10 cellular contexts compared by ENCODE assay signal in genomic region chr1:31216016-31216415, GRCh38. TPM values are rescaled to one million over a fixed set of nuclear protein-coding genes. Genes with fewer than 3 reads are reported as not detected.
DNase-seq lines count a peak whose midpoint lies in the region; ATAC-seq, FAIRE-seq and TF ChIP-seq lines count a peak whose summit lies in the region.
"Had no signal": no experiment of that assay in that cellular context is flagged by ENCODE, and none has a peak within 500 bp of the region (broad histone marks: within the 10 kb centered on the region; RNA-seq: fewer than 3 reads in every experiment).

No MANE protein-coding gene starts in this region.

- no peak overlapping the region for H3K9ac ChIP-seq in fibroblast of lung (ENCODE audit: insufficient read depth, low read length)
- peak overlapping the region; percentile 3 for H3K9ac ChIP-seq in neuronal stem cell (ENCODE audit: low read depth, low read length, poor library complexity)

- no peak overlapping the region for H3K4ac ChIP-seq in neuronal stem cell (ENCODE audit: low read length)

- H3K36me3 ChIP-seq in fibroblast of lung (ENCODE audit: control insufficient read depth, insufficient read depth, low read length), result no peaks in the 10 kb centered on the region
- H3K36me3 ChIP-seq in neuronal stem cell (replicated peaks in 1 of 2; ENCODE audit: control insufficient read depth in 2 of 2, insufficient read depth in 2 of 2, low read length in 2 of 2), result peaks cover 0 to 11% of the 10 kb centered on the region in 2 donors

- H2BK5ac ChIP-seq in neuronal stem cell (ENCODE audit: low read length), result no peak overlapping the region

- no peak overlapping the region for H2BK120ac ChIP-seq in neuronal stem cell (ENCODE audit: low read depth, low read length)

- DNase-seq in EL, result peak; percentile 23
- DNase-seq in NCI-H526 treated with DMSO at 0.1 percent for 48 hours (lab: John Stamatoyannopoulos, UW), result peak; percentile 83
- DNase-seq in fibroblast of lung (ENCODE audit: low read depth in 2 of 2), result peak; percentile 11 to 41
- no peak for DNase-seq in neuronal stem cell (ENCODE audit: low spot score)
- no peak for DNase-seq in GM19238 (ENCODE audit: insufficient read length, low spot score)
- DNase-seq in GM19239 (ENCODE audit: insufficient read length, low spot score), result no peak
- DNase-seq in NCI-H226, result no peak
- DNase-seq: stimulated activated CD4-positive, alpha-beta T cell treated with anti-CD3 and anti-CD28 coated beads, Interleukin-1b, Interleukin-23, amount 100 ng/mL, for 48 hours; T-helper 17 cell had no signal

- no peak overlapping the region for H3K23ac ChIP-seq in neuronal stem cell (ENCODE audit: low read depth, low read length, poor library complexity)

- H3K79me2 ChIP-seq in fibroblast of lung (ENCODE audit: control insufficient read depth, insufficient read depth, low read length), result no peaks in the 10 kb centered on the region

- H2AFZ ChIP-seq in fibroblast of lung (ENCODE audit: low read length), result no peak overlapping the region
- peak overlapping the region; percentile 8 for H2AFZ ChIP-seq in neuronal stem cell (ENCODE audit: low read length)

- no peak overlapping the region for H3K4me2 ChIP-seq in fibroblast of lung (ENCODE audit: extremely low read depth, insufficient read depth, low read length)
- no peak overlapping the region for H3K4me2 ChIP-seq in neuronal stem cell (ENCODE audit: insufficient read depth, low read length, poor library complexity, severe bottlenecking)

- no peak for TF ChIP-seq CTCF in fibroblast of lung (conservative IDR thresholded peaks at IDR 0.05 in 1 of 2, IDR thresholded peaks at IDR 0.05 in 1 of 2; ENCODE audit: low read depth in 1 of 2, low read length in 2 of 2)

- H2BK15ac ChIP-seq in neuronal stem cell (ENCODE audit: low read length), result no peak overlapping the region

- no peak overlapping the region for H2BK12ac ChIP-seq in neuronal stem cell (ENCODE audit: low read length)

- no peak for FAIRE-seq in GM19239 (lab: Jason Lieb, UNC)

- no peak for ATAC-seq in HG03045 (IDR thresholded peaks at IDR 0.05; ENCODE audit: unreplicated experiment)
- ATAC-seq: T-helper 17 cell had no signal

- peaks cover 4% of the 10 kb centered on the region for H3K79me1 ChIP-seq in neuronal stem cell (ENCODE audit: low read depth, low read length)

- no peak overlapping the region for H3K18ac ChIP-seq in neuronal stem cell (ENCODE audit: low read length)

- no peak overlapping the region for H4K91ac ChIP-seq in neuronal stem cell (ENCODE audit: low read depth, low read length, poor library complexity)

- H3K4me1 ChIP-seq in fibroblast of lung (ENCODE audit: control insufficient read depth, extremely low read depth, insufficient read depth, low read length), result no peaks in the 10 kb centered on the region
- H3K4me1 ChIP-seq in neuronal stem cell (ENCODE audit: control insufficient read depth in 2 of 2, insufficient read depth in 1 of 2, low read depth in 1 of 2, low read length in 2 of 2), result peaks cover 11 to 24% of the 10 kb centered on the region in 2 donors

- H3K27me3 ChIP-seq in fibroblast of lung (ENCODE audit: control insufficient read depth, insufficient read depth, low read length) (peaks cover 2% of the 10 kb centered on the region), neuronal stem cell (ENCODE audit: control insufficient read depth in 3 of 3, insufficient read depth in 3 of 3, low read depth in 1 of 3, low read length in 3 of 3) (no peaks in the 10 kb centered on the region)

- H4K20me1 ChIP-seq in fibroblast of lung (ENCODE audit: control insufficient read depth, extremely low read depth, insufficient read depth, low read length), result no peaks in the 10 kb centered on the region

- H3K4me3 ChIP-seq in fibroblast of lung (replicated peaks in 1 of 4; ENCODE audit: control extremely low read depth in 1 of 4, insufficient read depth in 1 of 4, low read depth in 3 of 4, low read length in 4 of 4) (no peak overlapping the region), neuronal stem cell (ENCODE audit: low read length in 2 of 2) (no peak overlapping the region)

- H3K9me3 ChIP-seq in fibroblast of lung (ENCODE audit: control insufficient read depth, insufficient read depth, low read depth, low read length) (no peaks in the 10 kb centered on the region), neuronal stem cell (replicated peaks in 1 of 2; ENCODE audit: control insufficient read depth in 2 of 2, insufficient read depth in 1 of 2, low read depth in 1 of 2, low read length in 2 of 2) (peaks cover 0 to 15% of the 10 kb centered on the region in 2 donors)

- no peak overlapping the region for H2AK5ac ChIP-seq in neuronal stem cell (ENCODE audit: low read depth, low read length)

- H3K27ac ChIP-seq in fibroblast of lung (ENCODE audit: insufficient read depth, low read length) (no peak overlapping the region), neuronal stem cell (replicated peaks; ENCODE audit: low read length) (peak overlapping the region; percentile 8)

- no CpG with 5 or more reads among the region's 10 CpGs for WGBS in neuronal stem cell (ENCODE audit: extremely low coverage in 2 of 2, insufficient read length in 2 of 2, insufficient replicate concordance in 1 of 2), 2 donors

- peak overlapping the region; percentile 74 for H4K8ac ChIP-seq in neuronal stem cell (ENCODE audit: low read depth, low read length)

- H3K14ac ChIP-seq in neuronal stem cell (ENCODE audit: low read length), result no peak overlapping the region

RNA-seq across cellular contexts. Expression of gene NKAIN1, which starts 23.7 kb away (rescaled TPM):
- total RNA-seq in fibroblast of lung, result under 0.01 and 0.17 TPM in 2 replicates
- polyA plus RNA-seq in fibroblast of lung, result 0.07 and 0.19 TPM in 2 replicates
- 0.08 and 0.22 TPM in 2 replicates for polyA plus RNA-seq in fibroblast of lung (2012)
- 0.22 TPM in 1 of 2 replicates, not detected in the other for polyA minus RNA-seq in fibroblast of lung (ENCODE audit: low replicate concordance)
- polyA plus RNA-seq in neuronal stem cell (2013, experiment 1 of 2), result 45.8 TPM
- polyA plus RNA-seq in neuronal stem cell (2013, experiment 2 of 2), result 45.7 TPM
- total RNA-seq: T-helper 17 cell had no signal

Comparison
In these comparisons a context has a peak if more than half of its experiments do, and no peak if none do; other contexts are left out.
1. DNase-seq: peak in EL (single experiment), NCI-H526 treated with DMSO at 0.1 percent for 48 hours (single experiment) and fibroblast of lung (2 of 2); none in neuronal stem cell (single experiment), GM19238 (single experiment), GM19239 (single experiment) and NCI-H226 (single experiment).